9 cellular contexts compared by ENCODE assay signal in the genomic region with DNA sequence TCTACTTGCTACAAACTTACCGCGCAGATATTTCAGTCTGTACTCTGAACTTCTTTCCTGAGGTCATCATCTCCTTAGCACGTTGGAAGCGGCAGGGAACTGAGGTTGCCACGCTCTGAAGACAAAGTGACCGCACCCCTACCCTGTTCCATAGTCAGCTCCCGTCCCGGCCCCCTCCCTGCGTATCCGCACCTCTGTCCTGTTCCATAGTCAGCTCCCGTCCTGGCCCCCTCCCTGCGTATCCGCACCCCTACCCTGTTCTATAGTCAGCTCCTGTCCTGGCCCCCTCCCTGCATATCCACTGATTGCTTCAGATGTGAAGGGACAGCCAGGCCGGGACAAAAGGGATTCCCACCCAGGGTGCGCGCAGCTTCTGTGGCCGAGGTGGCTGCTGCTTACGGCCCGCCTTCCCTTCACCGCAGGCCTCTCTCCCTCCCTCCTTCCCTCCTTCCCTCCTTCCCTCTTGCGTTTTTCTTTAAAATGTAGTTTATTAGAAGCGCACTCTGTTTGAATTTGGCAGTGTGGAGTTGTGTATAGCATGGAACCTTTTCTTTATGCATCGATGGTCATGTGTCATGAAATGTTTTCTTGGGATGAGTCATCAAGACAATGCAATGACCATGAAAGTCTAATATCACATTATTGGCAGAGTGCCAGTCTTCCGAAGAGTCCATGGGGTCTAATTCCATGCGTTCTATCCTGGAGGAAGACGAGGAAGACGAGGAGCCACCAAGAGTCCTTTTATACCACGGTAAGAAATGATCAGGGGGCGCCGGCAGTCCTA. TPM values are rescaled to one million over a fixed set of nuclear protein-coding genes. Genes with fewer than 3 reads are reported as not detected.
DNase-seq lines count a peak whose midpoint lies in the region; ATAC-seq and TF ChIP-seq lines count a peak whose summit lies in the region.
"Had no signal": no experiment of that assay in that cellular context is flagged by ENCODE, and none has a peak within 500 bp of the region (broad histone marks: within the 10 kb centered on the region; RNA-seq: fewer than 3 reads in every experiment).

No MANE protein-coding gene starts in this region.

- H3K9me3 ChIP-seq in right cardiac atrium (ENCODE audit: control insufficient read depth, low read length): no peaks in the 10 kb centered on the region
- no peaks in the 10 kb centered on the region for H3K9me3 ChIP-seq in tibial artery
- H3K9me3 ChIP-seq in CD4-positive, alpha-beta T cell (ENCODE audit: control insufficient read depth, low read length): no peaks in the 10 kb centered on the region
- no peaks in the 10 kb centered on the region for H3K9me3 ChIP-seq in prostate gland

- WGBS in right cardiac atrium: 59% methylated on average over 30 of the region's 30 CpGs
- WGBS in prostate gland: 71% methylated on average over 30 of the region's 30 CpGs

- H3K4me1 Mint-ChIP-seq in CD4-positive, alpha-beta T cell (ENCODE audit: low read depth): peaks cover 26% of the 10 kb centered on the region

- peaks cover 52% of the 10 kb centered on the region for H3K36me3 Mint-ChIP-seq in CD4-positive, alpha-beta T cell (ENCODE audit: low read depth)

- ATAC-seq in right cardiac atrium: peak; percentile 10 to 31
- ATAC-seq in CD4-positive, alpha-beta T cell (ENCODE audit: poor library complexity): no peak

- no peak overlapping the region for H3K4me3 ChIP-seq in right cardiac atrium (ENCODE audit: low read length)
- peak overlapping the region; percentile 36 to 49 for H3K4me3 ChIP-seq in tibial artery
- no peak overlapping the region for H3K4me3 ChIP-seq in prostate gland

- no peak overlapping the region for H3K27ac Mint-ChIP-seq in CD4-positive, alpha-beta T cell

- TF ChIP-seq CTCF in tibial artery (IDR thresholded peaks at IDR 0.05): no peak
- no peak for TF ChIP-seq CTCF in GM20000 (IDR thresholded peaks at IDR 0.05; ENCODE audit: extremely low read depth, missing control alignments)
- TF ChIP-seq CTCF in CD4-positive, alpha-beta T cell (IDR thresholded peaks at IDR 0.05): no peak
- no peak for TF ChIP-seq CTCF in prostate gland (IDR thresholded peaks at IDR 0.05)

- no peaks in the 10 kb centered on the region for H3K9me3 Mint-ChIP-seq in CD4-positive, alpha-beta T cell

- H3K4me3 Mint-ChIP-seq in CD4-positive, alpha-beta T cell: no peak overlapping the region

- H3K36me3 ChIP-seq in tibial artery (peaks cover 35 to 80% (median 68%) of the 10 kb centered on the region in 3 donors), prostate gland (no peaks in the 10 kb centered on the region)

- H3K27ac ChIP-seq in right cardiac atrium (ENCODE audit: low read length) (no peak overlapping the region), tibial artery (peak overlapping the region; percentile 73 to 77), prostate gland (peak overlapping the region in 1 of 2 donors; percentile 33)
- no peak overlapping the region for H3K27ac ChIP-seq in CD4-positive, alpha-beta T cell (ENCODE audit: low read depth, low read length)
- H3K27ac ChIP-seq: 22Rv1 had no signal

- peaks cover 3% of the 10 kb centered on the region for H3K4me1 ChIP-seq in right cardiac atrium (ENCODE audit: control insufficient read depth, insufficient read depth, low read length)
- peaks cover 0 to 36% (median 26%) of the 10 kb centered on the region in 4 donors for H3K4me1 ChIP-seq in tibial artery
- H3K4me1 ChIP-seq in prostate gland (replicated peaks): peaks cover 11% of the 10 kb centered on the region

- intact Hi-C loops in right cardiac atrium (cut with DNase I) (no loop called here), tibial artery (cut with DNase I; ENCODE audit: low total_unique reads) (no loop called here), prostate gland (cut with DNase I) (no loop called here)
- intact Hi-C loops in CD4-positive, alpha-beta T cell (cut with DNase I, micrococcal nuclease): no loop called here

- no peaks in the 10 kb centered on the region for H3K27me3 Mint-ChIP-seq in CD4-positive, alpha-beta T cell

- no peak for TF ChIP-seq POLR2A in prostate gland (IDR thresholded peaks at IDR 0.05)

- CTCF ChIA-PET in CD4-positive, alpha-beta T cell (lab: Charles Lee): no interaction called here

- peak; percentile 31 for DNase-seq in DMS 273 (lab: John Stamatoyannopoulos, UW; ENCODE audit: unreplicated experiment)
- no peak for DNase-seq in DMS 273 treated with DMSO at 0.1 percent for 48 hours (lab: John Stamatoyannopoulos, UW)
- DNase-seq in astrocyte of the hippocampus (ENCODE audit: low read depth, low spot score): peak; percentile 83
- peak in 1 of 3 donors; percentile 35 for DNase-seq in right cardiac atrium
- no peak for DNase-seq in tibial artery
- no peak for DNase-seq in GM20000 (ENCODE audit: low spot score)
- no peak for DNase-seq in CD4-positive, alpha-beta T cell
- no peak for DNase-seq in prostate gland (ENCODE audit: low spot score)

- POLR2A ChIA-PET in CD4-positive, alpha-beta T cell (lab: Charles Lee): no interaction called here

- no peaks in the 10 kb centered on the region for H3K27me3 ChIP-seq in right cardiac atrium (ENCODE audit: control insufficient read depth, insufficient read depth)
- H3K27me3 ChIP-seq in tibial artery: no peaks in the 10 kb centered on the region
- H3K27me3 ChIP-seq in CD4-positive, alpha-beta T cell (ENCODE audit: control insufficient read depth, insufficient read depth, low read length): no peaks in the 10 kb centered on the region
- no peaks in the 10 kb centered on the region for H3K27me3 ChIP-seq in prostate gland (replicated peaks; ENCODE audit: insufficient read depth)

RNA-seq across cellular contexts. Expression of a gene that starts 21.9 kb away (rescaled TPM):
- total RNA-seq in right cardiac atrium (100 to 1,000 TPM; 209 to 294 (median 259) TPM), prostate gland (100 to 1,000 TPM; 147 to 202 TPM)
- 437 TPM for polyA plus RNA-seq in right cardiac atrium
- total RNA-seq in CD4-positive, alpha-beta T cell: 10 to 100 TPM; 40.0 to 42.6 TPM

RNA-seq across cellular contexts. Expression of a gene that starts 39.5 kb away (rescaled TPM):
- 10 to 100 TPM; 49.2 to 76.2 (median 66.4) TPM for total RNA-seq in right cardiac atrium
- polyA plus RNA-seq in right cardiac atrium: 124 TPM
- total RNA-seq in CD4-positive, alpha-beta T cell: 10 to 100 TPM; 11.0 to 13.0 TPM
- 100 to 1,000 TPM; 100 to 183 TPM for total RNA-seq in prostate gland

RNA-seq across cellular contexts. Expression of a gene that starts 45.6 kb away (rescaled TPM):
- total RNA-seq in right cardiac atrium (10 to 100 TPM; 78.7 to 92.1 (median 85.0) TPM), prostate gland (10 to 100 TPM; 58.6 to 74.1 TPM)
- 65.3 TPM for polyA plus RNA-seq in right cardiac atrium
- total RNA-seq in CD4-positive, alpha-beta T cell: 100 to 1,000 TPM; 128 to 133 TPM

Comparison
In these comparisons a context has a peak if more than half of its experiments do, and no peak if none do; other contexts are left out.
1. DNase-seq: peak in DMS 273 (single experiment) and astrocyte of the hippocampus (single experiment); none in DMS 273 treated with DMSO at 0.1 percent for 48 hours (single experiment), tibial artery (0 of 2), GM20000 (single experiment), CD4-positive, alpha-beta T cell (0 of 10) and prostate gland (single experiment).
2. H3K27ac ChIP-seq: peak in tibial artery (2 of 2); none in right cardiac atrium (single experiment) and CD4-positive, alpha-beta T cell (single experiment).
3. H3K4me3 ChIP-seq: peak in tibial artery (2 of 2); none in right cardiac atrium (single experiment) and prostate gland (0 of 2).